1 cellular context compared by ENCODE assay signal in the genomic region with DNA sequence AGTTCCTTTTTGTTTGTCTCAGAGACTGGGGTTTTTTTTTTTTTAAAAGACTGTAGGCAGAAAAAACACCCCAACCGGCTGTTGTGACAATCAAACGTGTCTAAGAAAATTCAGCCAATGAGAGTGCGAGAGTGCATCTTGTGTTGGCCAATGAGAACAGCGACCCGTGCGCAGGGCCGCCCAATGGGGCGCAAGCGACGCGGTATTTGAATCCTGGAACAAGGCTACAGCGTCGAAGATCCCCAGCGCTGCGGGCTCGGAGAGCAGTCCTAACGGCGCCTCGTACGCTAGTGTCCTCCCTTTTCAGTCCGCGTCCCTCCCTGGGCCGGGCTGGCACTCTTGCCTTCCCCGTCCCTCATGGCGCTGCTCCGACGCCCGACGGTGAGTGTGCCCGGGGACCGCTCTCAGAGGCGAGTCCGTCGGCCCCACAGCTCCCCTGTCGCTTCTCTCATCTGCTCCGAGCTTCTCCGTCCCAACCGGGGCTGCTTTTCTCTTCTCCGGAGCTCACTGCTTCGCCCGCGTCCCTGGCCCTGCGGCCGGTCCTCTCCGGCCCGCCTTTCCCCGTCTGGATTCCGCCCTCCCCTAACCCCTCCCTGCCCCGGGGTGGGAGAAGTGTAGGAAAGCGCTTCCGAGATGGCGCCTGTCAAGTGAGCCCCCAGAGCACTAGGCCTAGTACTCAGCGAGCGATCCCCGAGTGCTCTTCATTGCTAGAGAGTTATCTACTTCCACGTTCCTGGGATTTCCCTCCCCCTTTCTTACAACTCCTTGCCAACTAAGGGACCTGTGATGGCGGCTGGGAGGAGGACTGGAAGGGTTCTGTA.
TF ChIP-seq lines count a peak whose summit lies in the region.

Gene CCNB2, plus strand, starts transcription at position 235 of the 821 bp plus-strand sequence. Its CDS starts 123 bp downstream, at position 358.

TF ChIP-seq in IMR-90, 13 proteins besides CTCF, POLR2A, EP300 and RAD21 (continued from another document):
- TF ChIP-seq CEBPB (IDR thresholded peaks at IDR 0.05; ENCODE audit: low read depth, low read length): no peak
- TF ChIP-seq SMC3 (IDR thresholded peaks at IDR 0.05; ENCODE audit: low read depth, low read length): no peak
- TF ChIP-seq NFE2L2 (IDR thresholded peaks at IDR 0.05; ENCODE audit: low read depth, low read length): no peak
- no peak for TF ChIP-seq MAFK (IDR thresholded peaks at IDR 0.05; ENCODE audit: low read depth, low read length)
- no peak for TF ChIP-seq RCOR1 (IDR thresholded peaks at IDR 0.05; ENCODE audit: insufficient replicate concordance, low read length)
- no peak for TF ChIP-seq ELK1 (IDR thresholded peaks at IDR 0.05; ENCODE audit: borderline replicate concordance, low read depth, low read length)
